Comparison of ENCODE assay signal across 8 cellular contexts in genomic region chr5:124655943-124656459, GRCh38.
DNase-seq lines count a peak whose midpoint lies in the region; ATAC-seq and TF ChIP-seq lines count a peak whose summit lies in the region.

No MANE protein-coding gene starts in this region.

- peak; percentile 85 for DNase-seq in DMS 273 treated with DMSO at 0.1 percent for 48 hours (lab: John Stamatoyannopoulos, UW)
- peak; percentile 53 for DNase-seq in KBM-7
- peak; percentile 80 for DNase-seq in Panc1 (ENCODE audit: low read depth, low spot score)
- peak; percentile 87 for DNase-seq in fibroblast of peridontal ligament (ENCODE audit: extremely low read depth)
- no peak for DNase-seq in sigmoid colon
- DNase-seq in epidermal melanocyte (ENCODE audit: insufficient read length, low spot score) = no peak
- DNase-seq in nucleus accumbens (lab: John Stamatoyannopoulos, UW) = no peak

- H3K9me3 ChIP-seq in Panc1 (ENCODE audit: control insufficient read depth, insufficient read depth, low read depth, low read length) = no peaks in the 10 kb centered on the region
- H3K9me3 ChIP-seq in sigmoid colon = no peaks in the 10 kb centered on the region

- BruUV-seq in Panc1 (replicated peaks; lab: Mats Ljungman, UMichigan) = TSS peak; percentile 15

- H3K27ac ChIP-seq in Panc1 (ENCODE audit: low read length) = peak overlapping the region; percentile 100
- H3K27ac ChIP-seq in sigmoid colon = peak overlapping the region; percentile 62 to 93 (median 85)

- POLR2A ChIA-PET in Panc1 (lab: Charles Lee) = interaction anchor here (0.6 to 1.0 kb wide), 2 partner anchors 93 to 711 kb away, joined by 3 read pairs; no protein-coding TSS in a partner anchor

- no peaks in the 10 kb centered on the region for H3K27me3 ChIP-seq in Panc1 (ENCODE audit: control insufficient read depth, insufficient read depth, low read length)
- no peaks in the 10 kb centered on the region for H3K27me3 ChIP-seq in sigmoid colon

- no peak for TF ChIP-seq POLR2A in sigmoid colon (IDR thresholded peaks at IDR 0.05)

- H3K4me3 ChIP-seq in Panc1 (ENCODE audit: low read depth in 2 of 2, low read length in 2 of 2) (peak overlapping the region in 1 of 2 experiments; percentile 39; a peak in 2 of 4 replicates), sigmoid colon (no peak overlapping the region)

- CTCF ChIA-PET in Panc1 (lab: Charles Lee) = interaction anchor here (0.7 kb wide), 1 partner anchor 42 kb away, joined by 4 read pairs; no protein-coding TSS in a partner anchor

- TF ChIP-seq EP300 in sigmoid colon (IDR thresholded peaks at IDR 0.05) = no peak

- WGBS in sigmoid colon, 2 donors = 5 to 32% methylated on average over 5 of the region's 5 CpGs

- peak; percentile 85 for ATAC-seq in Panc1
- ATAC-seq in GM19035 (IDR thresholded peaks at IDR 0.05; ENCODE audit: unreplicated experiment) = no peak

- H3K36me3 ChIP-seq in Panc1 (ENCODE audit: control insufficient read depth, insufficient read depth, low read length) (no peaks in the 10 kb centered on the region), sigmoid colon (no peaks in the 10 kb centered on the region)

- no peak for TF ChIP-seq CTCF in Panc1 (IDR thresholded peaks at IDR 0.05)
- TF ChIP-seq CTCF in sigmoid colon (IDR thresholded peaks at IDR 0.05) = no peak

- peaks cover 95% of the 10 kb centered on the region for H3K4me1 ChIP-seq in Panc1 (ENCODE audit: control insufficient read depth, insufficient read depth, low read length)
- H3K4me1 ChIP-seq in sigmoid colon = peaks cover 0 to 79% (median 74%) of the 10 kb centered on the region in 4 donors

- in situ Hi-C loops in KBM-7 (cut with MboI; ENCODE audit: low pct_unique_long_range_greater_than_20kb, low sequenced_read_pairs) = no loop called here
- in situ Hi-C loops in Panc1 (cut with HindIII; ENCODE audit: low pct_unique_long_range_greater_than_20kb, low sequenced_read_pairs) = no loop called here

- intact Hi-C loops in Panc1 (cut with micrococcal nuclease; ENCODE audit: unreplicated experiment) (loop anchor here (5.0 to 10.0 kb wide), 2 partner anchors 86 to 749 kb away; no protein-coding TSS in a partner anchor), sigmoid colon (cut with DNase I) (loop anchor here (10.0 kb wide), 2 partner anchors 249 to 749 kb away; no protein-coding TSS in a partner anchor)

Comparison
In these comparisons a context has a peak if more than half of its experiments do, and no peak if none do; other contexts are left out.
1. DNase-seq: peak in DMS 273 treated with DMSO at 0.1 percent for 48 hours (single experiment), KBM-7 (single experiment), Panc1 (single experiment) and fibroblast of peridontal ligament (single experiment); none in sigmoid colon (single experiment), epidermal melanocyte (single experiment) and nucleus accumbens (0 of 56).